ENCODE assay signal across 17 cellular contexts in genomic region chr9:33465596-33466564, GRCh38. TPM values are rescaled to one million over a fixed set of nuclear protein-coding genes. Genes with fewer than 3 reads are reported as not detected.
DNase-seq lines count a peak whose midpoint lies in the region; ATAC-seq, FAIRE-seq and TF ChIP-seq lines count a peak whose summit lies in the region.
"Had no signal": no experiment of that assay in that cellular context is flagged by ENCODE, and none has a peak within 500 bp of the region (broad histone marks: within the 10 kb centered on the region; RNA-seq: fewer than 3 reads in every experiment).

No MANE protein-coding gene starts in this region.

- no peaks in the 10 kb centered on the region for H3K9me3 Mint-ChIP-seq in GM23338
- H3K9me3 Mint-ChIP-seq: activated naive CD8-positive, alpha-beta T cell treated with anti-CD3 and anti-CD28 coated beads, Interleukin-2, amount 50 U/mL, for 24 hours; activated T-cell treated with anti-CD3 and anti-CD28 coated beads, Interleukin-2, amount 50 U/mL, for 4 hours; brain; endodermal cell had no signal

- peaks cover 11% of the 10 kb centered on the region for H3K27me3 Mint-ChIP-seq in GM23338 (ENCODE audit: insufficient read depth, low read depth, poor library complexity)
- H3K27me3 Mint-ChIP-seq: activated naive CD8-positive, alpha-beta T cell treated with anti-CD3 and anti-CD28 coated beads, Interleukin-2, amount 50 U/mL, for 24 hours; brain had no signal

- TF ChIP-seq CTCF in left ventricle myocardium inferior (IDR thresholded peaks at IDR 0.05; ENCODE audit: borderline replicate concordance): no peak
- no peak for TF ChIP-seq CTCF in keratinocyte (optimal IDR thresholded peaks at IDR 0.05 in 1 of 3, IDR thresholded peaks at IDR 0.05 in 1 of 3, conservative IDR thresholded peaks at IDR 0.05 in 1 of 3; ENCODE audit: extremely low read depth in 1 of 3, insufficient read depth in 2 of 3, low read length in 3 of 3)
- TF ChIP-seq CTCF in GM23338 (conservative IDR thresholded peaks at IDR 0.05; ENCODE audit: low read depth in 2 of 2): no peak

- H3K36me3 ChIP-seq in left ventricle myocardium inferior: peaks cover 99% of the 10 kb centered on the region
- H3K36me3 ChIP-seq in keratinocyte (ENCODE audit: control insufficient read depth in 2 of 2, extremely low read depth in 1 of 2, insufficient read depth in 2 of 2, low read length in 2 of 2): peaks cover 59 to 82% of the 10 kb centered on the region in 2 experiments
- peaks cover 7 to 28% of the 10 kb centered on the region in 2 donors for H3K36me3 ChIP-seq in aorta (ENCODE audit: control insufficient read depth in 1 of 2, insufficient read depth in 2 of 2, low read length in 1 of 2)
- peaks cover 20% of the 10 kb centered on the region for H3K36me3 ChIP-seq in GM23338 (ENCODE audit: insufficient read depth)

- H3K79me2 ChIP-seq in keratinocyte (ENCODE audit: control insufficient read depth, insufficient read depth, low read length) (peaks cover 29% of the 10 kb centered on the region), GM23338 (replicated peaks; ENCODE audit: insufficient read depth) (no peaks in the 10 kb centered on the region)

- FAIRE-seq in keratinocyte (lab: Jason Lieb, UNC): peak; percentile 34
- FAIRE-seq: small intestine had no signal

- H3K4me2 ChIP-seq in keratinocyte (ENCODE audit: control insufficient read depth, extremely low read depth, insufficient read depth, low read depth, low read length): no peak overlapping the region
- no peak overlapping the region for H3K4me2 ChIP-seq in GM23338

- H3K27me3 ChIP-seq in left ventricle myocardium inferior (ENCODE audit: low read depth) (no peaks in the 10 kb centered on the region), keratinocyte (ENCODE audit: control insufficient read depth, extremely low read depth, insufficient read depth, low read length) (no peaks in the 10 kb centered on the region), aorta (ENCODE audit: control insufficient read depth in 1 of 2, insufficient read depth in 2 of 2, low read length in 1 of 2) (no peaks in the 10 kb centered on the region), GM23338 (ENCODE audit: insufficient read depth) (no peaks in the 10 kb centered on the region)
- H3K27me3 ChIP-seq: neutrophil, stomach had no signal

- H4K20me1 ChIP-seq in keratinocyte (ENCODE audit: control insufficient read depth, extremely low read depth, insufficient read depth, low read length) (no peaks in the 10 kb centered on the region), GM23338 (replicated peaks; ENCODE audit: insufficient read depth) (no peaks in the 10 kb centered on the region; the same call in 1 of the 2 replicates)

- no peak overlapping the region for H3K4me3 ChIP-seq in left ventricle myocardium inferior
- H3K4me3 ChIP-seq in keratinocyte (ENCODE audit: control insufficient read depth in 2 of 3, extremely low read depth in 1 of 3, insufficient read depth in 2 of 3, low read depth in 1 of 3, low read length in 3 of 3): no peak overlapping the region
- no peak overlapping the region for H3K4me3 ChIP-seq in aorta (ENCODE audit: low read length in 2 of 2)
- no peak overlapping the region for H3K4me3 ChIP-seq in GM23338
- H3K4me3 ChIP-seq: coronary artery, stomach had no signal

- no peak overlapping the region for H3K4me3 Mint-ChIP-seq in GM23338
- H3K4me3 Mint-ChIP-seq: activated naive CD8-positive, alpha-beta T cell treated with anti-CD3 and anti-CD28 coated beads, Interleukin-2, amount 50 U/mL, for 24 hours; activated T-cell treated with anti-CD3 and anti-CD28 coated beads, Interleukin-2, amount 50 U/mL, for 4 hours; endodermal cell had no signal

- no peaks in the 10 kb centered on the region for H3F3A ChIP-seq in GM23338 (replicated peaks; ENCODE audit: low read depth)

- intact Hi-C loops in left ventricle myocardium superior (cut with micrococcal nuclease) (no loop called here), left ventricle myocardium inferior (cut with micrococcal nuclease) (no loop called here), aorta (cut with DNase I) (loop anchor here in 1 of 2 donors (5.0 to 10.0 kb wide), 2 partner anchors 89 to 181 kb away; no protein-coding TSS in a partner anchor)

- no peak overlapping the region for H2AFZ ChIP-seq in keratinocyte (ENCODE audit: control insufficient read depth, low read length)
- H2AFZ ChIP-seq in GM23338: no peak overlapping the region

- no peak overlapping the region for H3K27ac Mint-ChIP-seq in GM23338
- H3K27ac Mint-ChIP-seq: activated naive CD8-positive, alpha-beta T cell treated with anti-CD3 and anti-CD28 coated beads, Interleukin-2, amount 50 U/mL, for 24 hours; brain; endodermal cell had no signal

- H3K9ac ChIP-seq in keratinocyte (ENCODE audit: control insufficient read depth, extremely low read depth, insufficient read depth, low read length): no peak overlapping the region

- dilution Hi-C loops in keratinocyte (cut with MboI; ENCODE audit: extremely low pct_ligation_motif_present, low sequenced_read_pairs): no loop called here

- H3K9me1 ChIP-seq in keratinocyte (ENCODE audit: control insufficient read depth, extremely low read depth, insufficient read depth, low read length): no peaks in the 10 kb centered on the region

- peak; percentile 18 for DNase-seq in left ventricle myocardium superior
- DNase-seq in left ventricle myocardium inferior: no peak
- DNase-seq in GM19238 (ENCODE audit: insufficient read length, low spot score): peak; percentile 0
- no peak for DNase-seq in keratinocyte (ENCODE audit: low read depth, low spot score)
- peak; percentile 37 to 70 for DNase-seq in aorta
- DNase-seq in GM23338 (ENCODE audit: low spot score): no peak
- DNase-seq: AML-193, NCI-H446 treated with DMSO at 0.1 percent for 48 hours had no signal

- peaks cover 91% of the 10 kb centered on the region for H3K36me3 Mint-ChIP-seq in GM23338 (ENCODE audit: low read depth)

- H3K9me3 ChIP-seq in left ventricle myocardium inferior (replicated peaks) (no peaks in the 10 kb centered on the region), keratinocyte (ENCODE audit: control insufficient read depth, low read depth, low read length) (no peaks in the 10 kb centered on the region), aorta (ENCODE audit: control insufficient read depth, low read length) (no peaks in the 10 kb centered on the region)
- H3K9me3 ChIP-seq: neutrophil, stomach had no signal

- H3K4me1 ChIP-seq in left ventricle myocardium inferior (peaks cover 6% of the 10 kb centered on the region), keratinocyte (ENCODE audit: control insufficient read depth, extremely low read depth, insufficient read depth, low read length) (peaks cover 53% of the 10 kb centered on the region), aorta (ENCODE audit: control insufficient read depth in 1 of 2, insufficient read depth in 2 of 2, low read length in 2 of 2) (no peaks in the 10 kb centered on the region), GM23338 (ENCODE audit: insufficient read depth) (no peaks in the 10 kb centered on the region)

- no peak for ATAC-seq in left ventricle myocardium superior
- no peak for ATAC-seq in aorta (ENCODE audit: low FRiP score)
- no peak for ATAC-seq in GM23338
- ATAC-seq in GM21390 (IDR thresholded peaks at IDR 0.05; ENCODE audit: unreplicated experiment): no peak
- ATAC-seq: activated naive CD8-positive, alpha-beta T cell treated with anti-CD3 and anti-CD28 coated beads, Interleukin-2, amount 50 U/mL, for 24 hours had no signal

- no peaks in the 10 kb centered on the region for H3K4me1 Mint-ChIP-seq in GM23338
- H3K4me1 Mint-ChIP-seq: brain, endodermal cell had no signal

- no peaks in the 10 kb centered on the region for H3K9me2 ChIP-seq in GM23338 (ENCODE audit: insufficient read depth)

- H3K27ac ChIP-seq in left ventricle myocardium inferior (replicated peaks) (no peak overlapping the region), keratinocyte (ENCODE audit: control insufficient read depth, insufficient read depth, low read length) (no peak overlapping the region), aorta (ENCODE audit: low read depth in 1 of 2, low read length in 2 of 2) (no peak overlapping the region), GM23338 (ENCODE audit: low read depth) (no peak overlapping the region)
- H3K27ac ChIP-seq: coronary artery, neutrophil, stomach had no signal

- WGBS in aorta, 2 donors: 94 to 95% methylated on average over 27 of the region's 27 CpGs

RNA-seq across cellular contexts. Expression of gene NOL6, which starts 7.8 kb away (rescaled TPM):
- 12.7 TPM for total RNA-seq in left ventricle myocardium superior
- 13.4 TPM for total RNA-seq in left ventricle myocardium inferior
- polyA plus RNA-seq in keratinocyte: 51.8 to 93.3 TPM (median 63.6 TPM) in 3 replicates
- 17.5 TPM for polyA plus RNA-seq in keratinocyte (2011; ENCODE audit: low read depth)
- 41.5 and 49.7 TPM in 2 replicates for polyA plus RNA-seq in keratinocyte (2011; cell fraction: cytosol; rRNA removed)
- 113 and 128 TPM in 2 replicates for polyA plus RNA-seq in keratinocyte (2011; cell fraction: nucleus; rRNA removed)
- 26.3 and 80.4 TPM in 2 replicates for polyA plus RNA-seq in keratinocyte (2012; ENCODE audit: low replicate concordance)
- polyA minus RNA-seq in keratinocyte: 76.3 to 184 TPM (median 102 TPM) in 3 replicates
- polyA minus RNA-seq in keratinocyte (2011; cell fraction: cytosol; rRNA and poly(A)+ RNA removed): 73.7 TPM
- polyA minus RNA-seq in keratinocyte (2011; cell fraction: nucleus; rRNA and poly(A)+ RNA removed): 81.7 and 90.1 TPM in 2 replicates
- total RNA-seq in aorta: 10 to 100 TPM; 20.2 to 24.3 TPM
- 10 to 100 TPM in 1 of 2 donors, 1 to 10 TPM in 1; 5.9 to 26.5 TPM for polyA plus RNA-seq in aorta
- total RNA-seq in GM23338 (2014; rRNA removed; shearing (Covaris generic)): 54.1 and 58.4 TPM in 2 replicates
- 25.0 and 28.7 TPM in 2 replicates for polyA plus RNA-seq in GM23338 (2016; fragmentation: Nextera tagmentation; extraction: Ambion mirVana)

RNA-seq across cellular contexts. Expression of gene AQP3, which starts 18.5 kb away (rescaled TPM):
- total RNA-seq in left ventricle myocardium superior (14.8 TPM), left ventricle myocardium inferior (13.6 TPM), aorta (1 to 10 TPM; 2.8 to 6.0 TPM)
- polyA plus RNA-seq in keratinocyte (139 to 239 TPM (median 215 TPM) in 3 replicates), aorta (1 to 10 TPM; 2.8 to 9.3 TPM), GM23338 (2016; fragmentation: Nextera tagmentation; extraction: Ambion mirVana) (1.4 and 1.6 TPM in 2 replicates)
- polyA plus RNA-seq in keratinocyte (2011; ENCODE audit: low read depth): 16.3 TPM
- 63.9 and 107 TPM in 2 replicates for polyA plus RNA-seq in keratinocyte (2011; cell fraction: cytosol; rRNA removed)
- polyA plus RNA-seq in keratinocyte (2011; cell fraction: nucleus; rRNA removed): 126 and 174 TPM in 2 replicates
- 107 and 168 TPM in 2 replicates for polyA plus RNA-seq in keratinocyte (2012; ENCODE audit: low replicate concordance)
- 219 to 431 TPM (median 304 TPM) in 3 replicates for polyA minus RNA-seq in keratinocyte
- polyA minus RNA-seq in keratinocyte (2011; cell fraction: cytosol; rRNA and poly(A)+ RNA removed): 148 TPM
- polyA minus RNA-seq in keratinocyte (2011; cell fraction: nucleus; rRNA and poly(A)+ RNA removed): 78.9 and 82.2 TPM in 2 replicates
- total RNA-seq in GM23338 (2014; rRNA removed; shearing (Covaris generic)): 3.5 and 3.8 TPM in 2 replicates

RNA-seq across cellular contexts. Expression of gene ANKRD18B, which starts 58.2 kb away (rescaled TPM):
- total RNA-seq in left ventricle myocardium superior (0.89 TPM), left ventricle myocardium inferior (not detected), aorta (not detected)
- polyA plus RNA-seq in keratinocyte (1.1 to 16.9 TPM (median 2.9 TPM) in 3 replicates), aorta (not detected), GM23338 (2016; fragmentation: Nextera tagmentation; extraction: Ambion mirVana) (9.2 and 12.4 TPM in 2 replicates)
- 9.1 TPM for polyA plus RNA-seq in keratinocyte (2011; ENCODE audit: low read depth)
- 1.2 and 20.5 TPM in 2 replicates for polyA plus RNA-seq in keratinocyte (2011; cell fraction: cytosol; rRNA removed)
- 9.4 and 15.1 TPM in 2 replicates for polyA plus RNA-seq in keratinocyte (2011; cell fraction: nucleus; rRNA removed)
- polyA plus RNA-seq in keratinocyte (2012; ENCODE audit: low replicate concordance): 4.1 and 5.1 TPM in 2 replicates
- 0.49 to 5.2 TPM (median 1.2 TPM) in 3 replicates for polyA minus RNA-seq in keratinocyte
- polyA minus RNA-seq in keratinocyte (2011; cell fraction: cytosol; rRNA and poly(A)+ RNA removed): 1.3 TPM
- polyA minus RNA-seq in keratinocyte (2011; cell fraction: nucleus; rRNA and poly(A)+ RNA removed): 4.1 and 7.8 TPM in 2 replicates
- total RNA-seq in GM23338 (2014; rRNA removed; shearing (Covaris generic)): 4.1 and 6.4 TPM in 2 replicates
- total RNA-seq: stomach had no signal

Comparison
In these comparisons a context has a peak if more than half of its experiments do, and no peak if none do; other contexts are left out.
1. DNase-seq: peak in left ventricle myocardium superior (single experiment), GM19238 (single experiment) and aorta (2 of 2); none in left ventricle myocardium inferior (single experiment), keratinocyte (single experiment) and GM23338 (single experiment).